In the genomic region with DNA sequence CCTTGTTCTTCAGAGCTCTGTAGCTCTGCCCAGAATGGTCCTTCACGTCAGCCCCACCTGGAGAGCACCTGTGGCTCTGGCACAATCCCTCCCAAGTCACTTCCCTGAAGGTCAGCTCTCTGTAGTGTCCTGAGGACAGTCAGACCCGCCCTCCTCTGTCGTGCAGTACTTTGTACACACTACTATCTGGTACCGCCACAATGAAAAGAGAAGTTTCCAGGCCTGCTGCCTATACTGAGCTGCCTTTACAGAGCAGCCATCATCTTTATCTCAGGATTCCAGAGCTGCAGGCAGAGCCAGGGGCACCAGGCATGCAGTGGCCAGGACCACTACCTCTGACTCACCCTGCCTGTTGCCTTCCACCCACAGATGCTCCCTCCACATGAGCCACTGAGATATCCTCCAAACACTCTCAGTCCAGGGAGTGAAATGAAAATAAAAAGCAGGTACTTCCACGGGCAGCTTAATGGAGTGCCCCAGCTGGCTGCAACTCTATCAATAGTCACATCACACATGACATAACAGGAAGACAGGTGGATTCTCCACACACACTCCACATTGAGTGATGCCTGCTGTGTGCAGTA, we compare ENCODE assay signal across 9 cellular contexts. TPM values are rescaled to one million over a fixed set of nuclear protein-coding genes. Genes with fewer than 3 reads are reported as not detected.
DNase-seq lines count a peak whose midpoint lies in the region; ATAC-seq and TF ChIP-seq lines count a peak whose summit lies in the region.
"Had no signal": no experiment of that assay in that cellular context is flagged by ENCODE, and none has a peak within 500 bp of the region (broad histone marks: within the 10 kb centered on the region; RNA-seq: fewer than 3 reads in every experiment).

No MANE protein-coding gene starts in this region.

- no peak for ATAC-seq in GM21529 (IDR thresholded peaks at IDR 0.05; ENCODE audit: unreplicated experiment)

- peak overlapping the region; percentile 61 to 74 for H3K27ac ChIP-seq in prostate gland
- H3K27ac ChIP-seq: gastrocnemius medialis had no signal

- peaks cover 8% of the 10 kb centered on the region for H3K4me1 ChIP-seq in prostate gland (replicated peaks)

- H3K9me3 ChIP-seq in prostate gland = no peaks in the 10 kb centered on the region
- H3K9me3 ChIP-seq: gastrocnemius medialis had no signal

- TF ChIP-seq POLR2A in prostate gland (IDR thresholded peaks at IDR 0.05) = no peak

- WGBS in prostate gland = 69% methylated on average over 5 of the region's 5 CpGs

- H3K4me3 ChIP-seq in fibroblast of villous mesenchyme (ENCODE audit: low read depth, low read length) (no peak overlapping the region), prostate gland (no peak overlapping the region)
- H3K4me3 ChIP-seq: gastrocnemius medialis had no signal

- TF ChIP-seq CTCF in fibroblast of villous mesenchyme (IDR thresholded peaks at IDR 0.05; ENCODE audit: insufficient read depth, low read depth, low read length) (no peak), prostate gland (IDR thresholded peaks at IDR 0.05) (no peak)

- intact Hi-C loops in prostate gland (cut with DNase I) = no loop called here

- no peaks in the 10 kb centered on the region for H3K27me3 ChIP-seq in prostate gland (replicated peaks; ENCODE audit: insufficient read depth)
- H3K27me3 ChIP-seq: gastrocnemius medialis had no signal

- DNase-seq in GDM1 (lab: John Stamatoyannopoulos, UW) (peak; percentile 40), RKO (ENCODE audit: low spot score) (peak; percentile 29), fibroblast of villous mesenchyme (ENCODE audit: low read depth) (peak; percentile 41), prostate gland (ENCODE audit: low spot score) (no peak), epidermal melanocyte (ENCODE audit: insufficient read length, low spot score) (no peak), NCI-H1092 (lab: John Stamatoyannopoulos, UW) (no peak), HuH-7.5 (ENCODE audit: low spot score) (no peak)
- DNase-seq: gastrocnemius medialis had no signal

- no peaks in the 10 kb centered on the region for H3K36me3 ChIP-seq in prostate gland
- H3K36me3 ChIP-seq: gastrocnemius medialis had no signal

RNA-seq across cellular contexts. Expression of a gene that starts 7.3 kb away (rescaled TPM):
- 43.8 and 53.1 TPM in 2 replicates for total RNA-seq in fibroblast of villous mesenchyme
- total RNA-seq in prostate gland = 10 to 100 TPM; 78.0 to 87.1 TPM

Comparison
In these comparisons a context has a peak if more than half of its experiments do, and no peak if none do; other contexts are left out.
1. DNase-seq: peak in GDM1 (single experiment), RKO (single experiment) and fibroblast of villous mesenchyme (single experiment); none in prostate gland (single experiment), epidermal melanocyte (single experiment), NCI-H1092 (single experiment) and HuH-7.5 (single experiment).